Comparison of ENCODE assay signal across 1 cellular context in the genomic region with DNA sequence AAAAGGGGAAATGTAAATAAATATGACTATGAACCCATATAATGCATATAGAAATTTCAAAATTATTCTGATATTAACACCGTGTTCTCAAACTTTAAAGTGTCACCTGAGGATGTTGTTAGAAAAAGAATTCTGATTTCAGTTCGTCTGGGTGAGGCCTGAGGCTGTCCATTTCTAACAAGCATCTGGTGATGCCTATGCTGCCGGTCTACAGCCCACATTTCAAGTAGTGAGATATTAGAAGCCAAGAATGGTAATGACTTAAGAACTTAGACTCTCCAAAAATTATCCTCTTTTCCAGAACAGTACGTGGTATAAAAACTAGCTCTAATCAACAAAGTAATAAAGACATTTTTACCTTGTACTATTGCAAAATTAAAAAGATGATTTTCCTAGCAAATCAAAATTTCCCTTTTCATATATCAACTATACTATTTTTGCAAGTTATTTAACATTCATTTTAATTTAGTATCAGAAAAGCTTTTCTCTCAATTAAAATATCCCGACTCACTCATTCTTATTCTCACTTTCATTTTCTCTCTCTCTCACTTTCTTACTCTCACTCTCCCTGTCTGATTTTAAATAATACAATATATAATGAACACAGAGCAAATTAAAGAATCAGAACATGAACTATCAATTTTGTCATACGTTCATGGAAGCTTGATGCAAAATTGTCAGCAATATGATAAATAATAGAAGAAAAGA.
TF ChIP-seq lines count a peak whose summit lies in the region.

No MANE protein-coding gene starts in this region.

TF ChIP-seq in IMR-90, 13 proteins besides CTCF, POLR2A, EP300 and RAD21:
- TF ChIP-seq, protein P1, sequence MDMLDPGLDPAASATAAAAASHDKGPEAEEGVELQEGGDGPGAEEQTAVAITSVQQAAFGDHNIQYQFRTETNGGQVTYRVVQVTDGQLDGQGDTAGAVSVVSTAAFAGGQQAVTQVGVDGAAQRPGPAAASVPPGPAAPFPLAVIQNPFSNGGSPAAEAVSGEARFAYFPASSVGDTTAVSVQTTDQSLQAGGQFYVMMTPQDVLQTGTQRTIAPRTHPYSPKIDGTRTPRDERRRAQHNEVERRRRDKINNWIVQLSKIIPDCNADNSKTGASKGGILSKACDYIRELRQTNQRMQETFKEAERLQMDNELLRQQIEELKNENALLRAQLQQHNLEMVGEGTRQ (IDR thresholded peaks at IDR 0.05; ENCODE audit: low read depth, low read length) = no peak
- TF ChIP-seq FOS (IDR thresholded peaks at IDR 0.05; ENCODE audit: low read depth, low read length) (no peak), MXI1 (IDR thresholded peaks at IDR 0.05; ENCODE audit: borderline replicate concordance, low read depth, low read length) (no peak), RCOR1 (IDR thresholded peaks at IDR 0.05; ENCODE audit: insufficient replicate concordance, low read length) (no peak), MAFK (IDR thresholded peaks at IDR 0.05; ENCODE audit: low read depth, low read length) (no peak), CHD1 (IDR thresholded peaks at IDR 0.05; ENCODE audit: low read depth, low read length) (no peak), NFE2L2 (IDR thresholded peaks at IDR 0.05; ENCODE audit: low read depth, low read length) (no peak), BHLHE40 (IDR thresholded peaks at IDR 0.05; ENCODE audit: low read depth, low read length) (no peak), SMC3 (IDR thresholded peaks at IDR 0.05; ENCODE audit: low read depth, low read length) (no peak)
